ENCODE assay signal across 1 cellular context in genomic region chr12:124938066-124938465, GRCh38.
TF ChIP-seq lines count a peak whose summit lies in the region.

No MANE protein-coding gene starts in this region.

TF ChIP-seq in SK-N-SH, 30 proteins besides CTCF, POLR2A, EP300 and RAD21 (continued from another document):
- TF ChIP-seq MXI1 (IDR thresholded peaks at IDR 0.05; ENCODE audit: low read depth, low read length) (no peak), TCF12 (IDR thresholded peaks at IDR 0.05) (no peak), USF2 (IDR thresholded peaks at IDR 0.05; ENCODE audit: borderline replicate concordance, low read depth, low read length) (no peak), MEF2A (IDR thresholded peaks at IDR 0.05; ENCODE audit: borderline replicate concordance, low read depth) (no peak), PBX3 (IDR thresholded peaks at IDR 0.05) (no peak), CHD2 (IDR thresholded peaks at IDR 0.05; ENCODE audit: low read length, partially characterized antibody) (no peak), NRF1 (IDR thresholded peaks at IDR 0.05; ENCODE audit: low read depth, low read length) (no peak), REST (IDR thresholded peaks at IDR 0.05; ENCODE audit: low read depth, low read length) (no peak)
